In the genomic region with DNA sequence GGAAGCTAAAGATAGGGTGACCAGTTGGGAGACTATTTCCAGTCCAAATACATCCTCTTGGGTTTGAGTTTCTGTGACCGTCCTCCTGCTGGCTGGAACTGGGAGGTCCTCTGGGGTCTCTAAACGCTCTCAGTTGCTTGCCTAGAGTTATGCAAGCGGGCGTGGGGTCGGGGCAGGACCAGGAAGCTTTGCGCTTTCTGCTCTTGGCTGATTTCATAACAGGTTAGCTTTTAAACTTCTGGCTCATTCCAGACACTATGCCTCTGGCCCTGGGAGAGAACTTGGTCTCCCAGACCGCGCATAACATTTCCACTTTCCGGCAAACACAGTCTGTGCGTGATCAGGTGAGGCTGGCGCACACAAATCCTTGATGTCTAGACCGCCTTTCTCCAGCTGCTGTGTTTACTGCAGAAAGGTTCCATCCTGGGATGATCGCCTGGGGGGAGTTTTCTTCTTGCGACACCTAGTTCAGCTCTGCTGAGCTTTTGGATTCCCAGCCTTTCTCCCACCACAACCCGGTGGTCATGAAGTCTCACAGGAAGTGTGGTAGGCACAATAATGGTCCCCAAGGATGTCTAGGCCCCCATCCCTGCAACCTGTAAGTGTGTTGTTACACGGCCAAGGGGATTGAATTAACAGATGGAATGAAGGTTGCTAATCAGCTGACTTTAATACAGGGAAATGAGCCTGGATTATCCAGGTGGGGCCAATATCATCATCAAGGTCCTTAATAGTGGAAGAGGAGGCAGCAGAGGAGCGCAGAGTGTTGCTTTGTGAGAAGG, we compare ENCODE assay signal across 22 cellular contexts. TPM values are rescaled to one million over a fixed set of nuclear protein-coding genes. Genes with fewer than 3 reads are reported as not detected.
"Had no signal": no experiment of that assay in that cellular context is flagged by ENCODE, and none has a peak within 500 bp of the region (broad histone marks: within the 10 kb centered on the region; RNA-seq: fewer than 3 reads in every experiment).

No MANE protein-coding gene starts in this region.

- FAIRE-seq: colon, endometrium, frontal cortex, pancreas had no signal

- H3K36me3 Mint-ChIP-seq: memory B cell, natural killer cell had no signal

- H3K27ac ChIP-seq: body of pancreas, neutrophil, pancreas, tibial artery, uterus had no signal

- H3K4me1 Mint-ChIP-seq: activated CD4-positive, alpha-beta T cell treated with anti-CD3 and anti-CD28 coated beads, Interleukin-2, amount 10 ng/mL, durations not matched to agents 24 days and 14 days; activated T-helper 17 cell treated with anti-CD3 and anti-CD28 coated beads, Interleukin-2, amount 50 U/mL, for 72 hours; memory B cell; natural killer cell had no signal

- H3K36me3 ChIP-seq: neutrophil, pancreas, tibial artery, uterus had no signal

- H3K27me3 ChIP-seq: body of pancreas, pancreas, uterus had no signal

- DNase-seq: activated CD4-positive, alpha-beta T cell treated with anti-CD3 and anti-CD28 coated beads, Interleukin-2, amount 10 ng/mL, durations not matched to agents 24 days and 14 days; activated CD8-positive, alpha-beta T cell treated with anti-CD3 and anti-CD28 coated beads for 36 hours; activated naive CD4-positive, alpha-beta T cell; activated T-cell treated with anti-CD3 and anti-CD28 coated beads, Interleukin-2, amount 50 U/mL, for 1 hour; body of pancreas; caudate nucleus; head of caudate nucleus; left ventricle myocardium superior; natural killer cell; pancreas; stimulated activated CD8-positive, alpha-beta memory T cell treated with anti-CD3 and anti-CD28 coated beads, Interleukin-4, amount 100 ng/mL, for 48 hours; stimulated activated naive CD4-positive, alpha-beta T cell; T1000; tibial artery; uterus had no signal

- H3K9me3 Mint-ChIP-seq: activated CD4-positive, alpha-beta T cell treated with anti-CD3 and anti-CD28 coated beads, Interleukin-2, amount 10 ng/mL, durations not matched to agents 24 days and 14 days; activated CD8-positive, alpha-beta T cell treated with anti-CD3 and anti-CD28 coated beads for 36 hours; activated T-helper 17 cell treated with anti-CD3 and anti-CD28 coated beads, Interleukin-2, amount 50 U/mL, for 72 hours; memory B cell; natural killer cell had no signal

- H3K4me3 Mint-ChIP-seq: activated CD4-positive, alpha-beta T cell treated with anti-CD3 and anti-CD28 coated beads, Interleukin-2, amount 10 ng/mL, durations not matched to agents 24 days and 14 days; activated CD8-positive, alpha-beta T cell treated with anti-CD3 and anti-CD28 coated beads for 36 hours; activated T-helper 17 cell treated with anti-CD3 and anti-CD28 coated beads, Interleukin-2, amount 50 U/mL, for 72 hours; memory B cell; natural killer cell had no signal

- H3K4me3 ChIP-seq: body of pancreas, pancreas, tibial artery, uterus had no signal

- H3K27ac Mint-ChIP-seq: activated CD4-positive, alpha-beta T cell treated with anti-CD3 and anti-CD28 coated beads, Interleukin-2, amount 10 ng/mL, durations not matched to agents 24 days and 14 days; activated CD8-positive, alpha-beta T cell treated with anti-CD3 and anti-CD28 coated beads for 36 hours; activated T-helper 17 cell treated with anti-CD3 and anti-CD28 coated beads, Interleukin-2, amount 50 U/mL, for 72 hours; memory B cell; natural killer cell had no signal

- H3K4me1 ChIP-seq: body of pancreas, pancreas, tibial artery, uterus had no signal

- ATAC-seq: activated CD8-positive, alpha-beta T cell treated with anti-CD3 and anti-CD28 coated beads for 36 hours; activated T-helper 17 cell treated with anti-CD3 and anti-CD28 coated beads, Interleukin-2, amount 50 U/mL, for 72 hours; body of pancreas; left ventricle myocardium superior; natural killer cell; pancreas had no signal

RNA-seq across cellular contexts. Expression of a gene that starts 23.6 kb away (rescaled TPM):
- total RNA-seq: activated CD4-positive, alpha-beta T cell treated with anti-CD3 and anti-CD28 coated beads, Interleukin-2, amount 10 ng/mL, durations not matched to agents 24 days and 14 days; activated CD8-positive, alpha-beta T cell treated with anti-CD3 and anti-CD28 coated beads for 36 hours; activated T-helper 17 cell treated with anti-CD3 and anti-CD28 coated beads, Interleukin-2, amount 50 U/mL, for 72 hours; natural killer cell; T-helper 1 cell treated with Interleukin-12 subunit alpha and Interleukin-12 subunit beta and Interleukin-4 antibody, amounts not matched to agents 30 ng/mL and 1 ng/mL, for 36 hours had no signal
